1 cellular context compared by ENCODE assay signal in genomic region chr18:71001597-71001996, GRCh38.
A peak's percentile ranks its signal among the peaks of the same experiment; 100 is the strongest.
TF ChIP-seq lines count a peak whose summit lies in the region.

No MANE protein-coding gene starts in this region.

TF ChIP-seq in SK-N-SH, 30 proteins besides CTCF, POLR2A, EP300 and RAD21 (continued from another document):
- peak; percentile 61; the same call in 1 of the 2 replicates for TF ChIP-seq SIN3A (IDR thresholded peaks at IDR 0.05; ENCODE audit: borderline replicate concordance, low read depth, low read length)
- peak; percentile 60; the same call in 1 of the 2 replicates for TF ChIP-seq YY1 (IDR thresholded peaks at IDR 0.05; ENCODE audit: low read depth)
- no peak for TF ChIP-seq EZH2phosphoT487 (IDR thresholded peaks at IDR 0.05; ENCODE audit: borderline replicate concordance, low read depth)
- 0 out of 2 replicates have a peak, but pooled peaks have one; percentile 65 for TF ChIP-seq FOXM1 (IDR thresholded peaks at IDR 0.05; ENCODE audit: low read depth)
- TF ChIP-seq SMC3 (IDR thresholded peaks at IDR 0.05; ENCODE audit: low read depth, low read length) = no peak
- TF ChIP-seq TCF12 (IDR thresholded peaks at IDR 0.05) = peak; percentile 90
- TF ChIP-seq NRF1 (IDR thresholded peaks at IDR 0.05; ENCODE audit: low read depth, low read length) = no peak
- TF ChIP-seq RFX5 (IDR thresholded peaks at IDR 0.05; ENCODE audit: low read length) = no peak
- TF ChIP-seq TAF1 (IDR thresholded peaks at IDR 0.05; ENCODE audit: borderline replicate concordance, low read depth, low read length) = no peak
- no peak for TF ChIP-seq REST (IDR thresholded peaks at IDR 0.05; ENCODE audit: low read depth, low read length)
- TF ChIP-seq MAX (IDR thresholded peaks at IDR 0.05; ENCODE audit: low read depth) = 0 out of 2 replicates have a peak, but pooled peaks have one; percentile 10
- no peak for TF ChIP-seq IRF3 (IDR thresholded peaks at IDR 0.05; ENCODE audit: low read depth, low read length)
- peak; percentile 61; the same call in 1 of the 2 replicates for TF ChIP-seq POLR2AphosphoS5 (IDR thresholded peaks at IDR 0.05; ENCODE audit: low read depth, low read length)
- TF ChIP-seq JUND (IDR thresholded peaks at IDR 0.05) = peak; percentile 91
- no peak for TF ChIP-seq RCOR1 (IDR thresholded peaks at IDR 0.05; ENCODE audit: low read length)
- TF ChIP-seq TEAD4 (IDR thresholded peaks at IDR 0.05; ENCODE audit: borderline replicate concordance, insufficient read depth) = peak; percentile 81
- TF ChIP-seq MXI1 (IDR thresholded peaks at IDR 0.05; ENCODE audit: low read depth, low read length) = no peak
- no peak for TF ChIP-seq GATA2 (CRISPR knock-in tag; IDR thresholded peaks at IDR 0.05)
